Comparison of ENCODE assay signal across 1 cellular context in genomic region chr12:3282271-3282670, GRCh38.
TF ChIP-seq lines count a peak whose summit lies in the region.

No MANE protein-coding gene starts in this region.

TF ChIP-seq in H1, 55 proteins besides CTCF, POLR2A, EP300 and RAD21:
- TF ChIP-seq CBX8 (IDR thresholded peaks at IDR 0.05; ENCODE audit: borderline replicate concordance, low read depth, low read length) (no peak), TEAD4 (IDR thresholded peaks at IDR 0.05; ENCODE audit: low read depth, low read length) (no peak), BCL11A (IDR thresholded peaks at IDR 0.05; ENCODE audit: low read depth in 2 of 2, low read length in 2 of 2) (no peak)
